ENCODE assay signal across 21 cellular contexts in the genomic region with DNA sequence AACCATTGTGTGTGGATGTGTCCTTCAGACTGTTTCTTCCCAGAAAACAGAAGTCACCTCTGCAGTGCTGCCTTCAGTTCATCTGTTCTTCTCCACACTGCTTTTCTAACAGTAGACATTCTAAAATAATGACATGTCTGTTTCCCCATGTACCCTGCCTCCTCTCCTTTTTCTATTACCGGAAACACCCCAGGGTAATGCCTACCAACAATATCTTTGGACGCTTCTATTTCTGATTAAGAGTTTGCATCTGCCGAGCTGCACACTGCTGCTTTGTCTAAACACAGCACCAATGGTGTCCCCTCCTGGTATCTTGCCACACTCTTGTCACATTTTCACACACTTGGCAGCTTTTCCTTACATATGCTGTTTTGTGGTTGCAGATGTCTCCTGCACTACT.
"Had no signal": no experiment of that assay in that cellular context is flagged by ENCODE, and none has a peak within 500 bp of the region (broad histone marks: within the 10 kb centered on the region; RNA-seq: fewer than 3 reads in every experiment).

No MANE protein-coding gene starts in this region.

- ATAC-seq: activated T-cell treated with anti-CD3 and anti-CD28 coated beads, Interleukin-2, amount 50 U/mL, for 4 hours; body of pancreas; heart left ventricle; sciatic nerve; stimulated activated effector memory CD8-positive, alpha-beta T cell treated with anti-CD3 and anti-CD28 coated beads, Interleukin-12 subunit alpha, Interleukin-12 subunit beta, amount 100 ng/mL, for 72 hours had no signal

- H3K4me3 Mint-ChIP-seq: activated CD4-positive, alpha-beta memory T cell treated with anti-CD3 and anti-CD28 coated beads, Interleukin-2, amount 10 ng/mL, durations not matched to agents 7 days and 5 days; activated naive CD4-positive, alpha-beta T cell treated with anti-CD3 and anti-CD28 coated beads for 36 hours; activated T-cell treated with anti-CD3 and anti-CD28 coated beads, Interleukin-2, amount 50 U/mL, for 4 hours; endodermal cell; naive B cell; stimulated activated effector memory CD8-positive, alpha-beta T cell treated with anti-CD3 and anti-CD28 coated beads, Interleukin-12 subunit alpha, Interleukin-12 subunit beta, amount 100 ng/mL, for 72 hours had no signal

- H3K27me3 ChIP-seq: body of pancreas, dorsolateral prefrontal cortex, heart left ventricle, ovary had no signal

- H3K36me3 ChIP-seq: heart left ventricle, left ventricle myocardium inferior, ovary had no signal

- H3K27ac Mint-ChIP-seq: activated CD4-positive, alpha-beta memory T cell treated with anti-CD3 and anti-CD28 coated beads, Interleukin-2, amount 10 ng/mL, durations not matched to agents 7 days and 5 days; activated naive CD4-positive, alpha-beta T cell treated with anti-CD3 and anti-CD28 coated beads for 36 hours; endodermal cell; stimulated activated effector memory CD8-positive, alpha-beta T cell treated with anti-CD3 and anti-CD28 coated beads, Interleukin-12 subunit alpha, Interleukin-12 subunit beta, amount 100 ng/mL, for 72 hours had no signal

- H3K27me3 Mint-ChIP-seq: activated CD4-positive, alpha-beta memory T cell treated with anti-CD3 and anti-CD28 coated beads, Interleukin-2, amount 10 ng/mL, durations not matched to agents 7 days and 5 days; naive B cell had no signal

- H3K27ac ChIP-seq: body of pancreas, heart left ventricle, left ventricle myocardium inferior, ovary had no signal

- H3K9me3 Mint-ChIP-seq: activated CD4-positive, alpha-beta memory T cell treated with anti-CD3 and anti-CD28 coated beads, Interleukin-2, amount 10 ng/mL, durations not matched to agents 7 days and 5 days; endodermal cell had no signal

- FAIRE-seq: colon had no signal

- H3K4me1 ChIP-seq: body of pancreas, heart left ventricle, left ventricle myocardium inferior had no signal

- H3K4me1 Mint-ChIP-seq: activated CD4-positive, alpha-beta memory T cell treated with anti-CD3 and anti-CD28 coated beads, Interleukin-2, amount 10 ng/mL, durations not matched to agents 7 days and 5 days; endodermal cell; naive B cell; stimulated activated effector memory CD8-positive, alpha-beta T cell treated with anti-CD3 and anti-CD28 coated beads, Interleukin-12 subunit alpha, Interleukin-12 subunit beta, amount 100 ng/mL, for 72 hours had no signal

- H3K9me3 ChIP-seq: body of pancreas, heart left ventricle, left ventricle myocardium inferior, ovary had no signal

- H3K36me3 Mint-ChIP-seq: naive B cell; stimulated activated effector memory CD8-positive, alpha-beta T cell treated with anti-CD3 and anti-CD28 coated beads, Interleukin-12 subunit alpha, Interleukin-12 subunit beta, amount 100 ng/mL, for 72 hours had no signal

- H3K4me3 ChIP-seq: body of pancreas, heart left ventricle, left ventricle myocardium inferior, ovary had no signal

- DNase-seq: activated CD4-positive, alpha-beta memory T cell treated with anti-CD3 and anti-CD28 coated beads, Interleukin-2, amount 10 ng/mL, durations not matched to agents 7 days and 5 days; activated CD4-positive, alpha-beta T cell treated with anti-CD3 and anti-CD28 coated beads for 48 hours; activated CD4-positive, CD25-positive, alpha-beta regulatory T cell; activated naive CD4-positive, alpha-beta T cell treated with anti-CD3 and anti-CD28 coated beads for 36 hours; activated T-cell treated with anti-CD3 and anti-CD28 coated beads, Interleukin-2, amount 50 U/mL, for 4 hours; body of pancreas; central memory CD4-positive, alpha-beta T cell; endodermal cell; heart left ventricle; kidney glomerular epithelial cell; left ventricle myocardium inferior; mammary epithelial cell; naive B cell; ovary; stimulated activated CD4-positive, alpha-beta T cell treated with anti-CD3 and anti-CD28 coated beads, Interleukin-4, amount 100 ng/mL, for 24 hours; T-helper 1 cell; T1000 had no signal
